In the genomic region with DNA sequence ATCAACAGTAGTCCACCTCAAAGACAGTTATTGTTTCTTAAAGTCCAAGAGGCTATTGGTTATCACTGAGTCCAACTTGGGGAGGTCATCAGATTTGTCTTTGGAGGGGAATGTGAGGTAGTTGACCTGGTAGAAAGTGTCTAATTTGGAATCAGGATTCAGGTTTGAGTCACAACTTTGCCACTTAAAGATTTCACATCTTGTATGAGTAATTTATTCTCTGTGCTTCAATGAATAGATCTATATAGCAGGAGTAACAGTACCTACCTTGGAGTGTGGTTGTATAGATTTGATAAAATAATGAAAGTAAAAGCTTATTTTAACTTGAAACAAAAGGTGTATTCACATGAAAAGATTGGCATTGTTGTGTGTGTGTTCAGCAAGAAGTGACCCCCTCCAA, we compare ENCODE assay signal across 21 cellular contexts.
DNase-seq lines count a peak whose midpoint lies in the region; ATAC-seq and TF ChIP-seq lines count a peak whose summit lies in the region.
"Had no signal": no experiment of that assay in that cellular context is flagged by ENCODE, and none has a peak within 500 bp of the region (broad histone marks: within the 10 kb centered on the region; RNA-seq: fewer than 3 reads in every experiment).

No MANE protein-coding gene starts in this region.

- H3K27ac Mint-ChIP-seq in activated CD8-positive, alpha-beta T cell treated with anti-CD3 and anti-CD28 coated beads for 36 hours, result no peak overlapping the region
- H3K27ac Mint-ChIP-seq in activated CD8-positive, alpha-beta T cell treated with anti-CD3 and anti-CD28 coated beads, Interleukin-2, amount 10 ng/mL, durations not matched to agents 7 days and 5 days, result no peak overlapping the region
- H3K27ac Mint-ChIP-seq in stimulated activated naive B cell treated with anti-CD40 and anti-IgM and Interleukin-4, amounts not matched to agents 10 μg/mL and 1 μg/mL and 100 μg/mL, for 72 hours, result no peak overlapping the region
- H3K27ac Mint-ChIP-seq: neural progenitor cell, type B pancreatic cell had no signal

- H3K27me3 Mint-ChIP-seq in activated CD8-positive, alpha-beta T cell treated with anti-CD3 and anti-CD28 coated beads for 36 hours, result no peaks in the 10 kb centered on the region
- no peaks in the 10 kb centered on the region for H3K27me3 Mint-ChIP-seq in activated CD8-positive, alpha-beta T cell treated with anti-CD3 and anti-CD28 coated beads, Interleukin-2, amount 10 ng/mL, durations not matched to agents 7 days and 5 days (ENCODE audit: low read depth)
- H3K27me3 Mint-ChIP-seq in stimulated activated naive B cell treated with anti-CD40 and anti-IgM and Interleukin-4, amounts not matched to agents 10 μg/mL and 1 μg/mL and 100 μg/mL, for 72 hours, result no peaks in the 10 kb centered on the region
- H3K27me3 Mint-ChIP-seq: type B pancreatic cell had no signal

- peaks cover 2% of the 10 kb centered on the region for H3K9me3 Mint-ChIP-seq in activated CD8-positive, alpha-beta T cell treated with anti-CD3 and anti-CD28 coated beads for 36 hours
- peaks cover 3% of the 10 kb centered on the region for H3K9me3 Mint-ChIP-seq in activated CD8-positive, alpha-beta T cell treated with anti-CD3 and anti-CD28 coated beads, Interleukin-2, amount 10 ng/mL, durations not matched to agents 7 days and 5 days (ENCODE audit: insufficient read depth)
- H3K9me3 Mint-ChIP-seq in stimulated activated naive B cell treated with anti-CD40 and anti-IgM and Interleukin-4, amounts not matched to agents 10 μg/mL and 1 μg/mL and 100 μg/mL, for 72 hours, result peaks cover 3 to 4% of the 10 kb centered on the region in 2 donors

- peak; percentile 82 for ATAC-seq in activated CD8-positive, alpha-beta T cell treated with anti-CD3 and anti-CD28 coated beads for 36 hours
- ATAC-seq in activated CD8-positive, alpha-beta T cell treated with anti-CD3 and anti-CD28 coated beads, Interleukin-2, amount 10 ng/mL, durations not matched to agents 7 days and 5 days, result no peak
- peak; percentile 69 for ATAC-seq in GM18861 (IDR thresholded peaks at IDR 0.05; ENCODE audit: unreplicated experiment)
- peak; percentile 50 for ATAC-seq in HG03432 (IDR thresholded peaks at IDR 0.05; ENCODE audit: unreplicated experiment)
- peak; percentile 59 to 84 for ATAC-seq in stimulated activated naive B cell treated with anti-CD40 and anti-IgM and Interleukin-4, amounts not matched to agents 10 μg/mL and 1 μg/mL and 100 μg/mL, for 72 hours (replicated peaks)
- no peak for ATAC-seq in HG03520 (IDR thresholded peaks at IDR 0.05; ENCODE audit: unreplicated experiment)
- ATAC-seq: esophagus mucosa, lower lobe of right lung, Right ventricle myocardium inferior had no signal

- DNase-seq in activated CD8-positive, alpha-beta T cell treated with anti-CD3 and anti-CD28 coated beads for 36 hours, result no peak
- no peak for DNase-seq in activated CD8-positive, alpha-beta T cell treated with anti-CD3 and anti-CD28 coated beads, Interleukin-2, amount 10 ng/mL, durations not matched to agents 7 days and 5 days
- no peak for DNase-seq in stimulated activated naive B cell treated with anti-CD40 and anti-IgM and Interleukin-4, amounts not matched to agents 10 μg/mL and 1 μg/mL and 100 μg/mL, for 72 hours
- no peak for DNase-seq in activated CD4-positive, CD25-positive, alpha-beta regulatory T cell (lab: John Stamatoyannopoulos, UW)
- DNase-seq in DMS153 (lab: John Stamatoyannopoulos, UW), result no peak
- DNase-seq: 8988T; activated CD4-positive, alpha-beta T cell treated with anti-CD3 and anti-CD28 coated beads for 1 hour; BE2C; effector CD8-positive, alpha-beta T cell; hypothalamus; lower lobe of right lung; NCI-H146; stimulated activated CD4-positive, alpha-beta T cell treated with anti-CD3 and anti-CD28 coated beads, Interleukin-4, amount 100 ng/mL, for 1 hour; SW 1271 had no signal

- no peak overlapping the region for H3K4me3 Mint-ChIP-seq in activated CD8-positive, alpha-beta T cell treated with anti-CD3 and anti-CD28 coated beads for 36 hours
- no peak overlapping the region for H3K4me3 Mint-ChIP-seq in activated CD8-positive, alpha-beta T cell treated with anti-CD3 and anti-CD28 coated beads, Interleukin-2, amount 10 ng/mL, durations not matched to agents 7 days and 5 days
- no peak overlapping the region for H3K4me3 Mint-ChIP-seq in stimulated activated naive B cell treated with anti-CD40 and anti-IgM and Interleukin-4, amounts not matched to agents 10 μg/mL and 1 μg/mL and 100 μg/mL, for 72 hours
- H3K4me3 Mint-ChIP-seq: neural progenitor cell, type B pancreatic cell had no signal

- intact Hi-C loops in activated CD8-positive, alpha-beta T cell treated with anti-CD3 and anti-CD28 coated beads for 36 hours (cut with micrococcal nuclease), result no loop called here

- H3K36me3 Mint-ChIP-seq in activated CD8-positive, alpha-beta T cell treated with anti-CD3 and anti-CD28 coated beads for 36 hours (ENCODE audit: low read depth), result no peaks in the 10 kb centered on the region
- no peaks in the 10 kb centered on the region for H3K36me3 Mint-ChIP-seq in activated CD8-positive, alpha-beta T cell treated with anti-CD3 and anti-CD28 coated beads, Interleukin-2, amount 10 ng/mL, durations not matched to agents 7 days and 5 days (ENCODE audit: low read depth)
- peaks cover 7 to 10% of the 10 kb centered on the region in 2 donors for H3K36me3 Mint-ChIP-seq in stimulated activated naive B cell treated with anti-CD40 and anti-IgM and Interleukin-4, amounts not matched to agents 10 μg/mL and 1 μg/mL and 100 μg/mL, for 72 hours
- H3K36me3 Mint-ChIP-seq: neural progenitor cell, type B pancreatic cell had no signal

- H3K4me1 Mint-ChIP-seq in activated CD8-positive, alpha-beta T cell treated with anti-CD3 and anti-CD28 coated beads for 36 hours (ENCODE audit: low read depth), result peaks cover 20% of the 10 kb centered on the region
- H3K4me1 Mint-ChIP-seq in activated CD8-positive, alpha-beta T cell treated with anti-CD3 and anti-CD28 coated beads, Interleukin-2, amount 10 ng/mL, durations not matched to agents 7 days and 5 days (ENCODE audit: low read depth), result peaks cover 32% of the 10 kb centered on the region
- H3K4me1 Mint-ChIP-seq in stimulated activated naive B cell treated with anti-CD40 and anti-IgM and Interleukin-4, amounts not matched to agents 10 μg/mL and 1 μg/mL and 100 μg/mL, for 72 hours, result peaks cover 11 to 32% of the 10 kb centered on the region in 2 donors
- H3K4me1 Mint-ChIP-seq: neural progenitor cell had no signal

- TF ChIP-seq CTCF in activated CD8-positive, alpha-beta T cell treated with anti-CD3 and anti-CD28 coated beads for 36 hours (IDR thresholded peaks at IDR 0.05), result no peak

- POLR2A ChIA-PET in activated CD8-positive, alpha-beta T cell treated with anti-CD3 and anti-CD28 coated beads for 36 hours (lab: Charles Lee), result no interaction called here
- POLR2A ChIA-PET in activated CD8-positive, alpha-beta T cell treated with anti-CD3 and anti-CD28 coated beads, Interleukin-2, amount 10 ng/mL, durations not matched to agents 7 days and 5 days (lab: Charles Lee), result no interaction called here

- CTCF ChIA-PET in activated CD8-positive, alpha-beta T cell treated with anti-CD3 and anti-CD28 coated beads for 36 hours (lab: Charles Lee), result no interaction called here
- CTCF ChIA-PET in activated CD8-positive, alpha-beta T cell treated with anti-CD3 and anti-CD28 coated beads, Interleukin-2, amount 10 ng/mL, durations not matched to agents 7 days and 5 days (lab: Charles Lee), result no interaction called here

Comparison
In these comparisons a context has a peak if more than half of its experiments do, and no peak if none do; other contexts are left out.
1. ATAC-seq: peak in activated CD8-positive, alpha-beta T cell treated with anti-CD3 and anti-CD28 coated beads for 36 hours (single experiment), GM18861 (single experiment), HG03432 (single experiment) and stimulated activated naive B cell treated with anti-CD40 and anti-IgM and Interleukin-4, amounts not matched to agents 10 μg/mL and 1 μg/mL and 100 μg/mL, for 72 hours (2 of 2); none in activated CD8-positive, alpha-beta T cell treated with anti-CD3 and anti-CD28 coated beads, Interleukin-2, amount 10 ng/mL, durations not matched to agents 7 days and 5 days (single experiment) and HG03520 (single experiment).